Comparison of ENCODE assay signal across 19 cellular contexts in genomic region chr20:53874706-53875105, GRCh38.
DNase-seq lines count a peak whose midpoint lies in the region; ATAC-seq and TF ChIP-seq lines count a peak whose summit lies in the region.
"Had no signal": no experiment of that assay in that cellular context is flagged by ENCODE, and none has a peak within 500 bp of the region (broad histone marks: within the 10 kb centered on the region; RNA-seq: fewer than 3 reads in every experiment).

No MANE protein-coding gene starts in this region.

- peaks cover 53% of the 10 kb centered on the region for H3K4me1 ChIP-seq in CD8-positive, alpha-beta T cell (ENCODE audit: insufficient read depth, low read length)
- H3K4me1 ChIP-seq in IMR-90 (ENCODE audit: control insufficient read depth, insufficient read depth, low read length): peaks cover 10% of the 10 kb centered on the region

- WGBS in IMR-90 (ENCODE audit: extremely low coverage in 2 of 2, insufficient read length in 1 of 2), 2 experiments: no CpG with 5 or more reads among the region's 1 CpG

- H2AK9ac ChIP-seq in IMR-90 (replicated peaks; ENCODE audit: low read depth, low read length, poor library complexity): no peak overlapping the region

- H3K27me3 ChIP-seq in CD8-positive, alpha-beta T cell (ENCODE audit: insufficient read depth, low read length): no peaks in the 10 kb centered on the region
- no peaks in the 10 kb centered on the region for H3K27me3 ChIP-seq in IMR-90 (ENCODE audit: control insufficient read depth, insufficient read depth, low read length)
- H3K27me3 ChIP-seq: BLaER1 treated with 17β-estradiol and CSF1 and Interleukin-3, amounts not matched to agents 10 nM and 100 nM; MG63; Peyer's patch had no signal

- H3K27ac ChIP-seq in CD8-positive, alpha-beta T cell (ENCODE audit: low read depth, low read length): no peak overlapping the region
- no peak overlapping the region for H3K27ac ChIP-seq in IMR-90 (ENCODE audit: insufficient read depth, low read length)
- H3K27ac ChIP-seq: BLaER1 treated with 17β-estradiol and CSF1 and Interleukin-3, amounts not matched to agents 10 nM and 100 nM; Peyer's patch had no signal

- H3K56ac ChIP-seq in IMR-90 (ENCODE audit: extremely low read depth, insufficient read depth, low read length): no peak overlapping the region

- in situ Hi-C loops in IMR-90 (cut with MboI; ENCODE audit: low sequenced_read_pairs): no loop called here

- dilution Hi-C loops in IMR-90 (cut with HindIII; ENCODE audit: low sequenced_read_pairs, unreplicated experiment): no loop called here

- no peak for DNase-seq in CD8-positive, alpha-beta T cell
- DNase-seq in IMR-90 (no peak), T-helper 17 cell (no peak)
- DNase-seq in central memory CD8-positive, alpha-beta T cell (ENCODE audit: low spot score in 2 of 2): no peak
- DNase-seq: ACHN, DMS53, GDM1, GOT3, HCEC 1CT, MG63, NCI-H1092, NCI-H1436, NCI-H1930, Peyer's patch had no signal

- H4K5ac ChIP-seq in IMR-90 (ENCODE audit: low read depth, low read length): no peak overlapping the region

- no peaks in the 10 kb centered on the region for H3K9me3 ChIP-seq in CD8-positive, alpha-beta T cell (ENCODE audit: low read length)
- no peaks in the 10 kb centered on the region for H3K9me3 ChIP-seq in IMR-90 (ENCODE audit: control insufficient read depth, insufficient read depth, low read length)
- no peaks in the 10 kb centered on the region for H3K9me3 ChIP-seq in T-helper 17 cell (ENCODE audit: control insufficient read depth, low read length, poor library complexity, severe bottlenecking)
- H3K9me3 ChIP-seq: BLaER1 treated with 17β-estradiol and CSF1 and Interleukin-3, amounts not matched to agents 10 nM and 100 nM; MG63; Peyer's patch had no signal

- H2BK5ac ChIP-seq in IMR-90 (ENCODE audit: low read depth, low read length, poor library complexity, severe bottlenecking): no peak overlapping the region

- no peak for ATAC-seq in CD8-positive, alpha-beta T cell
- ATAC-seq in IMR-90 (ENCODE audit: low read depth) (no peak), HG02759 (IDR thresholded peaks at IDR 0.05; ENCODE audit: unreplicated experiment) (no peak), T-helper 17 cell (no peak), HG03095 (IDR thresholded peaks at IDR 0.05; ENCODE audit: unreplicated experiment) (no peak)
- no peak for ATAC-seq in central memory CD8-positive, alpha-beta T cell (replicated peaks; ENCODE audit: extremely low read depth, poor library complexity, severe bottlenecking)
- no peak for ATAC-seq in stimulated activated memory B cell treated with anti-CD40 and anti-IgM and Interleukin-4, amounts not matched to agents 10 μg/mL and 1 μg/mL and 100 μg/mL, for 72 hours
- ATAC-seq: SK-N-SH treated with all-trans-retinoic acid at 6 μM for 48 hours had no signal

- peaks cover 66% of the 10 kb centered on the region for H3K4me1 Mint-ChIP-seq in CD8-positive, alpha-beta T cell (ENCODE audit: low read depth)
- peaks cover 56% of the 10 kb centered on the region for H3K4me1 Mint-ChIP-seq in central memory CD8-positive, alpha-beta T cell
- H3K4me1 Mint-ChIP-seq in stimulated activated memory B cell treated with anti-CD40 and anti-IgM and Interleukin-4, amounts not matched to agents 10 μg/mL and 1 μg/mL and 100 μg/mL, for 72 hours: peaks cover 28% of the 10 kb centered on the region
- peaks cover 38% of the 10 kb centered on the region for H3K4me1 Mint-ChIP-seq in T-helper 17 cell

- peak overlapping the region; percentile 18 for H3K27ac Mint-ChIP-seq in CD8-positive, alpha-beta T cell
- peak overlapping the region; percentile 65 for H3K27ac Mint-ChIP-seq in central memory CD8-positive, alpha-beta T cell (ENCODE audit: low read depth)
- peak overlapping the region; percentile 5 for H3K27ac Mint-ChIP-seq in stimulated activated memory B cell treated with anti-CD40 and anti-IgM and Interleukin-4, amounts not matched to agents 10 μg/mL and 1 μg/mL and 100 μg/mL, for 72 hours
- H3K27ac Mint-ChIP-seq in T-helper 17 cell: no peak overlapping the region

- no peak overlapping the region for H3K23ac ChIP-seq in IMR-90 (ENCODE audit: low read depth, low read length)

- BruUV-seq in IMR-90 (replicated peaks; lab: Mats Ljungman, UMichigan): no TSS peak

- H3K9me3 Mint-ChIP-seq in CD8-positive, alpha-beta T cell: no peaks in the 10 kb centered on the region
- H3K9me3 Mint-ChIP-seq in central memory CD8-positive, alpha-beta T cell: no peaks in the 10 kb centered on the region
- H3K9me3 Mint-ChIP-seq in stimulated activated memory B cell treated with anti-CD40 and anti-IgM and Interleukin-4, amounts not matched to agents 10 μg/mL and 1 μg/mL and 100 μg/mL, for 72 hours: no peaks in the 10 kb centered on the region

- peaks cover 0 to under 1% of the 10 kb centered on the region in 2 experiments; a peak in 1 of 4 replicates for H3K79me1 ChIP-seq in IMR-90 (ENCODE audit: low read depth in 1 of 2, low read length in 2 of 2)

- no peak overlapping the region for H4K91ac ChIP-seq in IMR-90 (ENCODE audit: insufficient read depth, low read depth, low read length)

- no peak overlapping the region; the same call in 1 of the 2 replicates for H2BK120ac ChIP-seq in IMR-90 (ENCODE audit: low read depth, low read length)

- no peak overlapping the region for H3K4me2 ChIP-seq in IMR-90 (ENCODE audit: low read depth, low read length)
- H3K4me2 ChIP-seq: BLaER1 treated with 17β-estradiol and CSF1 and Interleukin-3, amounts not matched to agents 10 nM and 100 nM had no signal

- H3K27me3 Mint-ChIP-seq in CD8-positive, alpha-beta T cell (ENCODE audit: low read depth): no peaks in the 10 kb centered on the region
- no peaks in the 10 kb centered on the region for H3K27me3 Mint-ChIP-seq in central memory CD8-positive, alpha-beta T cell
- H3K27me3 Mint-ChIP-seq in stimulated activated memory B cell treated with anti-CD40 and anti-IgM and Interleukin-4, amounts not matched to agents 10 μg/mL and 1 μg/mL and 100 μg/mL, for 72 hours: no peaks in the 10 kb centered on the region
- H3K27me3 Mint-ChIP-seq in T-helper 17 cell: no peaks in the 10 kb centered on the region

- H3K18ac ChIP-seq in IMR-90 (ENCODE audit: low read depth, low read length): no peak overlapping the region

- H3K36me3 Mint-ChIP-seq in CD8-positive, alpha-beta T cell: no peaks in the 10 kb centered on the region
- H3K36me3 Mint-ChIP-seq in central memory CD8-positive, alpha-beta T cell (ENCODE audit: insufficient read depth): peaks cover 20% of the 10 kb centered on the region
- H3K36me3 Mint-ChIP-seq in stimulated activated memory B cell treated with anti-CD40 and anti-IgM and Interleukin-4, amounts not matched to agents 10 μg/mL and 1 μg/mL and 100 μg/mL, for 72 hours: no peaks in the 10 kb centered on the region
- H3K36me3 Mint-ChIP-seq in T-helper 17 cell (ENCODE audit: low read depth): no peaks in the 10 kb centered on the region

- no peak overlapping the region for H3K4me3 Mint-ChIP-seq in CD8-positive, alpha-beta T cell
- no peak overlapping the region for H3K4me3 Mint-ChIP-seq in central memory CD8-positive, alpha-beta T cell
- H3K4me3 Mint-ChIP-seq in stimulated activated memory B cell treated with anti-CD40 and anti-IgM and Interleukin-4, amounts not matched to agents 10 μg/mL and 1 μg/mL and 100 μg/mL, for 72 hours: no peak overlapping the region
- H3K4me3 Mint-ChIP-seq in T-helper 17 cell: no peak overlapping the region

- intact Hi-C loops in CD8-positive, alpha-beta T cell (cut with DNase I, micrococcal nuclease): loop anchor here (5.0 kb wide), 4 partner anchors 37 to 212 kb away; no protein-coding TSS in a partner anchor
- intact Hi-C loops in IMR-90 (cut with micrococcal nuclease): no loop called here

- H2AFZ ChIP-seq in IMR-90 (replicated peaks; ENCODE audit: low read length, poor library complexity): no peak overlapping the region

- no peak overlapping the region for H3K4me3 ChIP-seq in CD8-positive, alpha-beta T cell (ENCODE audit: low read depth, low read length)
- no peak overlapping the region for H3K4me3 ChIP-seq in IMR-90 (ENCODE audit: insufficient read depth, low read depth, low read length)
- H3K4me3 ChIP-seq: BLaER1 treated with 17β-estradiol and CSF1 and Interleukin-3, amounts not matched to agents 10 nM and 100 nM; MG63; Peyer's patch had no signal

- no peak for TF ChIP-seq POLR2A in IMR-90 (IDR thresholded peaks at IDR 0.05; ENCODE audit: low read depth, low read length)

- POLR2A ChIA-PET in CD8-positive, alpha-beta T cell (lab: Charles Lee): no interaction called here
- POLR2A ChIA-PET in IMR-90 (lab: Charles Lee; ENCODE audit: unreplicated experiment): no interaction called here

- no peak overlapping the region for H4K8ac ChIP-seq in IMR-90 (ENCODE audit: low read depth in 2 of 2, low read length in 2 of 2)

- H3K9me1 ChIP-seq in IMR-90 (ENCODE audit: insufficient read depth, low read length): peaks cover 5% of the 10 kb centered on the region

- CTCF ChIA-PET in CD8-positive, alpha-beta T cell (lab: Charles Lee): interaction anchor here (0.6 to 3.7 kb wide), 4 partner anchors 42 to 1160 kb away, joined by 3 to 39 read pairs (median 3); no protein-coding TSS in a partner anchor
- CTCF ChIA-PET in IMR-90 (lab: Yijun Ruan, JAX): interaction anchor here (0.7 to 0.9 kb wide), 3 partner anchors 294 to 422 kb away, joined by 3 to 7 read pairs (median 4); no protein-coding TSS in a partner anchor

- TF ChIP-seq RAD21 in IMR-90 (IDR thresholded peaks at IDR 0.05; ENCODE audit: low read length): no peak

- no peak overlapping the region for H3K9ac ChIP-seq in IMR-90 (ENCODE audit: low read depth, low read length)
- H3K9ac ChIP-seq: BLaER1 treated with 17β-estradiol and CSF1 and Interleukin-3, amounts not matched to agents 10 nM and 100 nM had no signal

- H2BK15ac ChIP-seq in IMR-90 (ENCODE audit: low read depth, low read length): no peak overlapping the region

- no peak overlapping the region for H3K14ac ChIP-seq in IMR-90 (replicated peaks; ENCODE audit: low read depth, low read length)

- no peak for TF ChIP-seq CTCF in CD8-positive, alpha-beta T cell (IDR thresholded peaks at IDR 0.05)
- TF ChIP-seq CTCF in IMR-90 (conservative IDR thresholded peaks at IDR 0.05; ENCODE audit: low read depth, low read length): no peak

- H2AK5ac ChIP-seq in IMR-90 (ENCODE audit: low read depth, low read length): no peak overlapping the region

- peak overlapping the region; percentile 12; the same call in 1 of the 2 replicates for H2BK20ac ChIP-seq in IMR-90 (ENCODE audit: low read depth, low read length)

- H3K36me3 ChIP-seq in CD8-positive, alpha-beta T cell (ENCODE audit: insufficient read depth, low read length): no peaks in the 10 kb centered on the region
- no peaks in the 10 kb centered on the region for H3K36me3 ChIP-seq in IMR-90 (ENCODE audit: control insufficient read depth, insufficient read depth, low read length)
- H3K36me3 ChIP-seq: BLaER1 treated with 17β-estradiol and CSF1 and Interleukin-3, amounts not matched to agents 10 nM and 100 nM; MG63; Peyer's patch had no signal

- H3K4ac ChIP-seq in IMR-90 (ENCODE audit: low read depth, low read length): no peak overlapping the region

- H4K20me1 ChIP-seq in IMR-90 (ENCODE audit: insufficient read depth, low read length): no peaks in the 10 kb centered on the region
- H4K20me1 ChIP-seq: BLaER1 treated with 17β-estradiol and CSF1 and Interleukin-3, amounts not matched to agents 10 nM and 100 nM had no signal

TF ChIP-seq in IMR-90, 13 proteins besides CTCF, POLR2A, EP300 and RAD21:
- no peak for TF ChIP-seq BHLHE40 (IDR thresholded peaks at IDR 0.05; ENCODE audit: low read depth, low read length)
- no peak for TF ChIP-seq RFX5 (IDR thresholded peaks at IDR 0.05; ENCODE audit: low read depth, low read length)
- no peak for TF ChIP-seq MAFK (IDR thresholded peaks at IDR 0.05; ENCODE audit: low read depth, low read length)
TF ChIP-seq in IMR-90: peak in this region for 0.
